Comparison of ENCODE assay signal across 21 cellular contexts in the genomic region with DNA sequence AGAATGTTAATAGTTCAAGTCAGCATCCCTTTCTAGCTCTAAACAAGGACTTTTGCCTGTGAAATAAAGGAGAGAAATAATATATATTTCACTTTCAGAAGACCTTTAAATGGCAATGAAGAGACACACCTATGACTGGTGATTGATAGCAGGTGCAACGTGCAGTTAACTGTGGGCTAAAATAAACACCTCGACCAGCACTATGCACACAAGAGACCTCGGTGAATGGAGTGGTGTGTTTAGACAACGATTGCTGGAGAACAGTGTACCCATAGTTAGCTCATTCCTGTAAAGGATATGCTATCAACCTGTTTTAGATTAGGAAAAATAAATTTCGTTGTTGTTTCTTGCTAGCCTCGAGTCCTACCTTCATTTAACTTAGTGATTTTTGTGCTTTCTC.
DNase-seq lines count a peak whose midpoint lies in the region; ATAC-seq and TF ChIP-seq lines count a peak whose summit lies in the region.
"Had no signal": no experiment of that assay in that cellular context is flagged by ENCODE, and none has a peak within 500 bp of the region (broad histone marks: within the 10 kb centered on the region; RNA-seq: fewer than 3 reads in every experiment).

No MANE protein-coding gene starts in this region.

- H3K36me3 ChIP-seq in Peyer's patch: no peaks in the 10 kb centered on the region
- no peaks in the 10 kb centered on the region for H3K36me3 ChIP-seq in smooth muscle cell (ENCODE audit: low read depth)
- H3K36me3 ChIP-seq: uterus had no signal

- H3K9ac ChIP-seq in smooth muscle cell (ENCODE audit: low read depth): no peak overlapping the region

- TF ChIP-seq CTCF in Peyer's patch (IDR thresholded peaks at IDR 0.05): no peak
- TF ChIP-seq CTCF in smooth muscle cell (IDR thresholded peaks at IDR 0.05; ENCODE audit: borderline replicate concordance, insufficient read depth, poor library complexity, severe bottlenecking): no peak

- H3K27ac ChIP-seq in Peyer's patch (peak overlapping the region in 3 of 4 donors; percentile 5 to 55 (median 16)), smooth muscle cell (ENCODE audit: low read depth) (no peak overlapping the region)
- H3K27ac ChIP-seq: 22Rv1, body of pancreas, uterus had no signal

- H4K20me1 ChIP-seq in smooth muscle cell (ENCODE audit: low read depth): no peaks in the 10 kb centered on the region

- H3K9me3 ChIP-seq in Peyer's patch: no peaks in the 10 kb centered on the region
- no peaks in the 10 kb centered on the region for H3K9me3 ChIP-seq in smooth muscle cell (replicated peaks; ENCODE audit: low read depth)
- H3K9me3 ChIP-seq: body of pancreas, uterus had no signal

- H3K4me3 ChIP-seq in Peyer's patch (no peak overlapping the region), smooth muscle cell (peak overlapping the region; percentile 4)
- H3K4me3 ChIP-seq: body of pancreas, uterus had no signal

- H3K27me3 ChIP-seq in Peyer's patch: no peaks in the 10 kb centered on the region
- H3K27me3 ChIP-seq in smooth muscle cell (ENCODE audit: low read depth): no peaks in the 10 kb centered on the region
- H3K27me3 ChIP-seq: body of pancreas, uterus had no signal

- intact Hi-C loops in left ventricle myocardium superior (cut with micrococcal nuclease): no loop called here

- 92% methylated on average over 6 of the region's 6 CpGs for WGBS in smooth muscle cell (ENCODE audit: low lambda C conversion rate)

- ATAC-seq in left ventricle myocardium superior (no peak), HG03432 (IDR thresholded peaks at IDR 0.05; ENCODE audit: unreplicated experiment) (no peak)
- ATAC-seq: activated naive CD8-positive, alpha-beta T cell treated with anti-CD3 and anti-CD28 coated beads, Interleukin-2, amount 50 U/mL, for 24 hours; body of pancreas; left lobe of liver had no signal

- DNase-seq in NCI-H1092 treated with DMSO at 0.1 percent for 48 hours (lab: John Stamatoyannopoulos, UW) (peak; percentile 48), NCI-H1092 (lab: John Stamatoyannopoulos, UW) (no peak), NCI-H2081 (lab: John Stamatoyannopoulos, UW) (peak; percentile 50 to 89), Peyer's patch (no peak), smooth muscle cell (lab: John Stamatoyannopoulos, UW; ENCODE audit: unreplicated experiment) (no peak), left ventricle myocardium superior (no peak), T1000 (lab: John Stamatoyannopoulos, UW) (no peak)
- DNase-seq: activated CD4-positive, alpha-beta T cell treated with anti-CD3 and anti-CD28 coated beads, Interleukin-2, amount 10 ng/mL, durations not matched to agents 7 days and 5 days; activated naive CD8-positive, alpha-beta T cell treated with anti-CD3 and anti-CD28 coated beads, Interleukin-2, amount 50 U/mL, for 24 hours; AML-193; body of pancreas; EL; H7; head of caudate nucleus; KBM-7; NCI-H446 treated with DMSO at 0.1 percent for 48 hours; stimulated activated CD4-positive, alpha-beta T cell treated with anti-CD3 and anti-CD28 coated beads, Interleukin-12 subunit alpha, Interleukin-12 subunit beta, amount 100 ng/mL, for 4 hours; uterus had no signal

- H2AFZ ChIP-seq in smooth muscle cell (ENCODE audit: low read depth): no peak overlapping the region

- H3F3A ChIP-seq in smooth muscle cell (ENCODE audit: low read depth): no peaks in the 10 kb centered on the region

- H3K4me2 ChIP-seq in smooth muscle cell: no peak overlapping the region

- TF ChIP-seq POLR2A in Peyer's patch (IDR thresholded peaks at IDR 0.05): no peak

- H3K4me1 ChIP-seq in Peyer's patch: no peaks in the 10 kb centered on the region
- no peaks in the 10 kb centered on the region for H3K4me1 ChIP-seq in smooth muscle cell (ENCODE audit: low read depth)
- H3K4me1 ChIP-seq: uterus had no signal

- no peaks in the 10 kb centered on the region for H3K79me2 ChIP-seq in smooth muscle cell (ENCODE audit: low read depth)

Comparison
In these comparisons a context has a peak if more than half of its experiments do, and no peak if none do; other contexts are left out.
1. DNase-seq: peak in NCI-H1092 treated with DMSO at 0.1 percent for 48 hours (single experiment) and NCI-H2081 (2 of 2); none in NCI-H1092 (single experiment), Peyer's patch (0 of 3), smooth muscle cell (single experiment), left ventricle myocardium superior (single experiment) and T1000 (single experiment).